Comparison of ENCODE assay signal across 34 cellular contexts in genomic region chr2:144091622-144092021, GRCh38.
"Had no signal": no experiment of that assay in that cellular context is flagged by ENCODE, and none has a peak within 500 bp of the region (broad histone marks: within the 10 kb centered on the region; RNA-seq: fewer than 3 reads in every experiment).

No MANE protein-coding gene starts in this region.

- H3K36me3 ChIP-seq: MG63 had no signal

- H3K27ac ChIP-seq: KMS-11 had no signal

- DNase-seq: Karpas-422, Kasumi-1, MG63, MM.1S, MV-4-11, NCI-H1048, NCI-H1092, NCI-H1092 treated with DMSO at 0.1 percent for 48 hours, NCI-H1105, NCI-H1105 treated with DMSO at 0.1 percent for 48 hours, NCI-H1417, NCI-H1417 treated with DMSO at 0.1 percent for 48 hours, NCI-H1436, NCI-H1436 treated with DMSO at 0.1 percent for 48 hours, NCI-H146, NCI-H1694, NCI-H1694 treated with DMSO at 0.1 percent for 48 hours, NCI-H187, NCI-H187 treated with DMSO at 0.1 percent for 48 hours, NCI-H1930, NCI-H2029, NCI-H2029 treated with DMSO at 0.1 percent for 48 hours, NCI-H2081, NCI-H2081 treated with DMSO at 0.1 percent for 48 hours, NCI-H2107, NCI-H2171, NCI-H2171 treated with DMSO at 0.1 percent for 48 hours, NCI-H2227 treated with DMSO at 0.1 percent for 48 hours, NCI-H226, NCI-H345, NCI-H446, NCI-H446 treated with DMSO at 0.1 percent for 48 hours, NCI-H510A had no signal

- H3K4me2 ChIP-seq: KMS-11 had no signal

- H3K27me3 ChIP-seq: MG63 had no signal

- H3K9ac ChIP-seq: KMS-11 had no signal

- H3K4me3 ChIP-seq: MG63 had no signal

- H3K9me3 ChIP-seq: MG63 had no signal
